In genomic region chr21:42845296-42845965, GRCh38 we compare ENCODE assay signal across 13 cellular contexts. TPM values are rescaled to one million over a fixed set of nuclear protein-coding genes. Genes with fewer than 3 reads are reported as not detected.
A peak's percentile ranks its signal among the peaks of the same experiment; 100 is the strongest.
DNase-seq lines count a peak whose midpoint lies in the region; ATAC-seq and TF ChIP-seq lines count a peak whose summit lies in the region.
"Had no signal": no experiment of that assay in that cellular context is flagged by ENCODE, and none has a peak within 500 bp of the region (broad histone marks: within the 10 kb centered on the region; RNA-seq: fewer than 3 reads in every experiment).

No MANE protein-coding gene starts in this region.

- H3K27me3 ChIP-seq in lower lobe of right lung (ENCODE audit: low read depth), result no peaks in the 10 kb centered on the region
- H3K27me3 ChIP-seq: esophagus squamous epithelium had no signal

- TF ChIP-seq CTCF in chondrocyte (IDR thresholded peaks at IDR 0.05) (no peak), lower lobe of right lung (IDR thresholded peaks at IDR 0.05) (no peak)

- H3K4me1 Mint-ChIP-seq in activated T-cell treated with anti-CD3 and anti-CD28 coated beads, Interleukin-2, amount 50 U/mL, for 4 hours (ENCODE audit: low read depth), result peaks cover 5% of the 10 kb centered on the region
- peaks cover 9% of the 10 kb centered on the region for H3K4me1 Mint-ChIP-seq in activated T-cell treated with anti-CD3 and anti-CD28 coated beads, Interleukin-2, amount 50 U/mL, for 72 hours (ENCODE audit: low read depth)
- peaks cover 9% of the 10 kb centered on the region for H3K4me1 Mint-ChIP-seq in chondrocyte (ENCODE audit: low read depth)
- H3K4me1 Mint-ChIP-seq: activated B cell treated with CpG ODN at 0.5 μM for 24 hours had no signal

- ATAC-seq in activated T-cell treated with anti-CD3 and anti-CD28 coated beads, Interleukin-2, amount 50 U/mL, for 4 hours, result no peak
- no peak for ATAC-seq in activated T-cell treated with anti-CD3 and anti-CD28 coated beads, Interleukin-2, amount 50 U/mL, for 72 hours (replicated peaks in 1 of 2)
- ATAC-seq in lower lobe of right lung (peak in 1 of 2 donors; percentile 64), GM18511 (IDR thresholded peaks at IDR 0.05; ENCODE audit: unreplicated experiment) (no peak)

- peaks cover 53% of the 10 kb centered on the region for H3K36me3 Mint-ChIP-seq in activated T-cell treated with anti-CD3 and anti-CD28 coated beads, Interleukin-2, amount 50 U/mL, for 4 hours (ENCODE audit: insufficient read depth)
- peaks cover 16 to 41% of the 10 kb centered on the region in 2 donors for H3K36me3 Mint-ChIP-seq in activated T-cell treated with anti-CD3 and anti-CD28 coated beads, Interleukin-2, amount 50 U/mL, for 72 hours (ENCODE audit: insufficient read depth in 2 of 2)
- peaks cover 23% of the 10 kb centered on the region for H3K36me3 Mint-ChIP-seq in chondrocyte (ENCODE audit: low read depth)

- DNase-seq in activated T-cell treated with anti-CD3 and anti-CD28 coated beads, Interleukin-2, amount 50 U/mL, for 4 hours, result peak; percentile 3
- DNase-seq in activated T-cell treated with anti-CD3 and anti-CD28 coated beads, Interleukin-2, amount 50 U/mL, for 72 hours, result no peak
- DNase-seq in chondrocyte (ENCODE audit: low spot score), result peak; percentile 48
- peak; percentile 57 for DNase-seq in lower lobe of right lung
- peak in 33 of 49 donors; percentile 9 to 69 (median 43) for DNase-seq in substantia nigra (lab: John Stamatoyannopoulos, UW)
- no peak for DNase-seq in activated CD4-positive, alpha-beta T cell treated with anti-CD3 and anti-CD28 coated beads, Interleukin-2, amount 50 U/mL, for 48 hours
- DNase-seq in activated naive CD4-positive, alpha-beta T cell (lab: John Stamatoyannopoulos, UW), result no peak
- DNase-seq: activated B cell treated with CpG ODN at 0.5 μM for 24 hours, amniotic stem cell, esophagus squamous epithelium, HCEC 1CT, small intestine had no signal

- H3K4me3 Mint-ChIP-seq in activated T-cell treated with anti-CD3 and anti-CD28 coated beads, Interleukin-2, amount 50 U/mL, for 4 hours, result no peak overlapping the region
- H3K4me3 Mint-ChIP-seq in activated T-cell treated with anti-CD3 and anti-CD28 coated beads, Interleukin-2, amount 50 U/mL, for 72 hours, result no peak overlapping the region
- no peak overlapping the region for H3K4me3 Mint-ChIP-seq in chondrocyte (ENCODE audit: unreplicated experiment)
- H3K4me3 Mint-ChIP-seq: activated B cell treated with CpG ODN at 0.5 μM for 24 hours had no signal

- H3K27me3 Mint-ChIP-seq in activated T-cell treated with anti-CD3 and anti-CD28 coated beads, Interleukin-2, amount 50 U/mL, for 4 hours (ENCODE audit: low read depth), result no peaks in the 10 kb centered on the region
- no peaks in the 10 kb centered on the region for H3K27me3 Mint-ChIP-seq in activated T-cell treated with anti-CD3 and anti-CD28 coated beads, Interleukin-2, amount 50 U/mL, for 72 hours (ENCODE audit: low read depth)
- no peaks in the 10 kb centered on the region for H3K27me3 Mint-ChIP-seq in chondrocyte (ENCODE audit: low read depth)
- H3K27me3 Mint-ChIP-seq: activated B cell treated with CpG ODN at 0.5 μM for 24 hours had no signal

- no peaks in the 10 kb centered on the region for H3K9me3 ChIP-seq in lower lobe of right lung
- H3K9me3 ChIP-seq: esophagus squamous epithelium had no signal

- H3K27ac Mint-ChIP-seq in activated T-cell treated with anti-CD3 and anti-CD28 coated beads, Interleukin-2, amount 50 U/mL, for 72 hours, result no peak overlapping the region
- no peak overlapping the region for H3K27ac Mint-ChIP-seq in chondrocyte (ENCODE audit: unreplicated experiment)
- H3K27ac Mint-ChIP-seq: activated B cell treated with CpG ODN at 0.5 μM for 24 hours had no signal

- no peaks in the 10 kb centered on the region for H3K9me3 Mint-ChIP-seq in activated T-cell treated with anti-CD3 and anti-CD28 coated beads, Interleukin-2, amount 50 U/mL, for 4 hours
- no peaks in the 10 kb centered on the region for H3K9me3 Mint-ChIP-seq in activated T-cell treated with anti-CD3 and anti-CD28 coated beads, Interleukin-2, amount 50 U/mL, for 72 hours
- H3K9me3 Mint-ChIP-seq in chondrocyte (ENCODE audit: low read depth), result no peaks in the 10 kb centered on the region
- H3K9me3 Mint-ChIP-seq: activated B cell treated with CpG ODN at 0.5 μM for 24 hours had no signal

- peaks cover 10% of the 10 kb centered on the region for H3K4me1 ChIP-seq in lower lobe of right lung

- H3K27ac ChIP-seq in lower lobe of right lung (peak overlapping the region; percentile 36), substantia nigra (ENCODE audit: low read depth, low read length, poor library complexity, severe bottlenecking) (no peak overlapping the region)
- H3K27ac ChIP-seq: esophagus squamous epithelium had no signal

- H3K4me3 ChIP-seq in lower lobe of right lung, result no peak overlapping the region
- H3K4me3 ChIP-seq: esophagus squamous epithelium had no signal

- intact Hi-C loops in lower lobe of right lung (cut with DNase I), result no loop called here

- H3K36me3 ChIP-seq in lower lobe of right lung, result peaks cover 86% of the 10 kb centered on the region

RNA-seq across cellular contexts. Expression of gene WDR4, which starts 33.9 kb away (rescaled TPM):
- 10 to 100 TPM; 66.9 to 88.9 (median 86.2) TPM for total RNA-seq in activated T-cell treated with anti-CD3 and anti-CD28 coated beads, Interleukin-2, amount 50 U/mL, for 4 hours
- 10 to 100 TPM; 17.1 to 18.9 TPM for total RNA-seq in activated T-cell treated with anti-CD3 and anti-CD28 coated beads, Interleukin-2, amount 50 U/mL, for 72 hours
- 9.6 to 12.2 TPM (median 11.5 TPM) in 3 replicates for total RNA-seq in chondrocyte
- total RNA-seq in lower lobe of right lung, result 17.1 TPM

RNA-seq across cellular contexts. Expression of gene NDUFV3, which starts 47.7 kb away (rescaled TPM):
- total RNA-seq in activated T-cell treated with anti-CD3 and anti-CD28 coated beads, Interleukin-2, amount 50 U/mL, for 4 hours, result 10 to 100 TPM; 18.6 to 26.6 (median 20.6) TPM
- 10 to 100 TPM; 18.2 to 21.7 TPM for total RNA-seq in activated T-cell treated with anti-CD3 and anti-CD28 coated beads, Interleukin-2, amount 50 U/mL, for 72 hours
- total RNA-seq in chondrocyte (41.7 to 50.6 TPM (median 42.9 TPM) in 3 replicates), lower lobe of right lung (35.7 TPM)

Comparison
In these comparisons a context has a peak if more than half of its experiments do, and no peak if none do; other contexts are left out.
1. DNase-seq: peak in activated T-cell treated with anti-CD3 and anti-CD28 coated beads, Interleukin-2, amount 50 U/mL, for 4 hours (single experiment), chondrocyte (single experiment), lower lobe of right lung (single experiment) and substantia nigra (33 of 49); none in activated T-cell treated with anti-CD3 and anti-CD28 coated beads, Interleukin-2, amount 50 U/mL, for 72 hours (0 of 2), activated CD4-positive, alpha-beta T cell treated with anti-CD3 and anti-CD28 coated beads, Interleukin-2, amount 50 U/mL, for 48 hours (0 of 2) and activated naive CD4-positive, alpha-beta T cell (0 of 4).